ENCODE assay signal across 14 cellular contexts in genomic region chr7:23235688-23236280, GRCh38. TPM values are rescaled to one million over a fixed set of nuclear protein-coding genes. Genes with fewer than 3 reads are reported as not detected.
A peak's percentile ranks its signal among the peaks of the same experiment; 100 is the strongest.
DNase-seq lines count a peak whose midpoint lies in the region; ATAC-seq and TF ChIP-seq lines count a peak whose summit lies in the region.
"Had no signal": no experiment of that assay in that cellular context is flagged by ENCODE, and none has a peak within 500 bp of the region (broad histone marks: within the 10 kb centered on the region; RNA-seq: fewer than 3 reads in every experiment).

No MANE protein-coding gene starts in this region.

- DNase-seq in ELR (ENCODE audit: low read depth), result peak; percentile 15
- DNase-seq in NCI-H69 (lab: John Stamatoyannopoulos, UW), result peak; percentile 68
- peak; percentile 61 for DNase-seq in epithelial cell of proximal tubule (ENCODE audit: low read depth)
- DNase-seq in omental fat pad (ENCODE audit: low spot score), result no peak
- no peak for DNase-seq in erythroblast (lab: John Stamatoyannopoulos, UW)
- no peak for DNase-seq in iPS-NIHi11 (ENCODE audit: low spot score)
- no peak for DNase-seq in H4 (ENCODE audit: low spot score)
- no peak for DNase-seq in activated CD4-positive, alpha-beta T cell treated with anti-CD3 and anti-CD28 coated beads for 1 hour
- DNase-seq: foreskin melanocyte; NCI-H524 treated with DMSO at 0.1 percent for 48 hours; SIG-M5; stimulated activated CD4-positive, alpha-beta T cell treated with anti-CD3 and anti-CD28 coated beads, Interleukin-1b, Interleukin-23, amount 100 ng/mL, for 48 hours had no signal

- no peak overlapping the region for H3K4me3 ChIP-seq in epithelial cell of proximal tubule (ENCODE audit: low read depth, low read length)
- H3K4me3 ChIP-seq: BLaER1, lung had no signal

- TF ChIP-seq CTCF in epithelial cell of proximal tubule (conservative IDR thresholded peaks at IDR 0.05; ENCODE audit: low read depth, low read length) (no peak), omental fat pad (IDR thresholded peaks at IDR 0.05) (no peak)

- TF ChIP-seq POLR2A in erythroblast (IDR thresholded peaks at IDR 0.05; ENCODE audit: low read length), result no peak

- ATAC-seq in omental fat pad (ENCODE audit: low FRiP score), result peak; percentile 63

RNA-seq across cellular contexts. Expression of gene GPNMB, which starts 10.8 kb away (rescaled TPM):
- 10.6 and 10.9 TPM in 2 replicates for total RNA-seq in epithelial cell of proximal tubule
- total RNA-seq in omental fat pad, result 100 to 1,000 TPM in 3 of 4 donors, 10 to 100 TPM in 1; 91.3 to 294 (median 143) TPM
- total RNA-seq in H4 (2014; rRNA removed; shearing (Covaris generic)), result 81.4 and 112 TPM in 2 replicates

RNA-seq across cellular contexts. Expression of gene NUP42, which starts 53.9 kb away (rescaled TPM):
- total RNA-seq in epithelial cell of proximal tubule, result 22.2 and 62.5 TPM in 2 replicates
- 10 to 100 TPM; 16.3 to 37.3 (median 27.0) TPM for total RNA-seq in omental fat pad
- total RNA-seq in H4 (2014; rRNA removed; shearing (Covaris generic)), result 75.4 and 90.5 TPM in 2 replicates

Comparison
In these comparisons a context has a peak if more than half of its experiments do, and no peak if none do; other contexts are left out.
1. DNase-seq: peak in ELR (single experiment), NCI-H69 (single experiment) and epithelial cell of proximal tubule (single experiment); none in omental fat pad (single experiment), erythroblast (0 of 2), iPS-NIHi11 (single experiment), H4 (single experiment) and activated CD4-positive, alpha-beta T cell treated with anti-CD3 and anti-CD28 coated beads for 1 hour (single experiment).